1 cellular context compared by ENCODE assay signal in the genomic region with DNA sequence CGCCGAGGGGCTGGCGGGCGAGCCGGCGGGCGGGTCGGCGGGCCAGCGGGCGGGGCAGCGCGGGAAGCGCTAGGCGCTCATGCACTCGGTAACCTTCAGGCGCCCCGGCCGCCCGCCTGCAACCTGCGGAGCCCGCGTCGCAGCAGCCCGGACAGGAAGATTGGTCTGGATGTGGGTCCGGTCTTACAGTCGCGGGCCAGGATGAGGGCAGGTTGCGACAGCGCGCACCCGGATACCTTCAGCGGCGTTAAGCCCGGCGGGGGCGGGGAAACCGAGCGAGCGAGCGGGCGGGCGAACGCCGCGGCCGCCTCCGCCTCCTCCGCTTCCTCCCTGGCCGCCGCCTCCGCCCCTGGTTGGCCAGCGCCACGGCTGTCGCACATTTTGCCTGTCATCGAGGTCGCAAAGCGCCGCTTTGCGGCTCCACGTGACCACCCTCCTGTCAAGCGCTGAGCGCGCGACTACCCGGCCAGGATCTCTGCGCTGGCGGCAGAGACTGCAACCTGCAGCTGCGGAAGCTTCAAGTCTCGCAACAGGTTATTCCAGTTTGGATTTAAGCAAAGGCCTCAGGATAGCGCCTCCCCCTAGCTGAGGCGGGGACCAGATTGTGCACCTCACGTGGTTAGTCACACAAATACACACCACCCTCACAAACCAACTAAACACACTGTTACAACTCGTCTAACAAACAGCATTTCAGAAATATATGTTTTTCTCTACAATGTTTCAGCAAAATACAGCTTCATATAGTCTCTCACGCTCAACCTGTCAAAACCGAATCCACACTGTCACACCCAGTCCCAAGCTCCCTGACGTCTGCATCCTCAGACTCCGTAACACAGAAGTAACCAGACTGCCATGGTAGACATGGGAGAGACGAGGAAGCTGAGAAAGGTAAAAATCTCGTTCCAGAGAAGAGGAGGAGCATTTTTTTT.
TF ChIP-seq lines count a peak whose summit lies in the region.

A gene (minus strand): TSS at position 355 of the 932 bp plus-strand sequence. CDS start 456 bp downstream, outside the sequence.

TF ChIP-seq in WTC11, 78 proteins besides CTCF, POLR2A, EP300 and RAD21 (continued from another document):
- TF ChIP-seq, protein P1, sequence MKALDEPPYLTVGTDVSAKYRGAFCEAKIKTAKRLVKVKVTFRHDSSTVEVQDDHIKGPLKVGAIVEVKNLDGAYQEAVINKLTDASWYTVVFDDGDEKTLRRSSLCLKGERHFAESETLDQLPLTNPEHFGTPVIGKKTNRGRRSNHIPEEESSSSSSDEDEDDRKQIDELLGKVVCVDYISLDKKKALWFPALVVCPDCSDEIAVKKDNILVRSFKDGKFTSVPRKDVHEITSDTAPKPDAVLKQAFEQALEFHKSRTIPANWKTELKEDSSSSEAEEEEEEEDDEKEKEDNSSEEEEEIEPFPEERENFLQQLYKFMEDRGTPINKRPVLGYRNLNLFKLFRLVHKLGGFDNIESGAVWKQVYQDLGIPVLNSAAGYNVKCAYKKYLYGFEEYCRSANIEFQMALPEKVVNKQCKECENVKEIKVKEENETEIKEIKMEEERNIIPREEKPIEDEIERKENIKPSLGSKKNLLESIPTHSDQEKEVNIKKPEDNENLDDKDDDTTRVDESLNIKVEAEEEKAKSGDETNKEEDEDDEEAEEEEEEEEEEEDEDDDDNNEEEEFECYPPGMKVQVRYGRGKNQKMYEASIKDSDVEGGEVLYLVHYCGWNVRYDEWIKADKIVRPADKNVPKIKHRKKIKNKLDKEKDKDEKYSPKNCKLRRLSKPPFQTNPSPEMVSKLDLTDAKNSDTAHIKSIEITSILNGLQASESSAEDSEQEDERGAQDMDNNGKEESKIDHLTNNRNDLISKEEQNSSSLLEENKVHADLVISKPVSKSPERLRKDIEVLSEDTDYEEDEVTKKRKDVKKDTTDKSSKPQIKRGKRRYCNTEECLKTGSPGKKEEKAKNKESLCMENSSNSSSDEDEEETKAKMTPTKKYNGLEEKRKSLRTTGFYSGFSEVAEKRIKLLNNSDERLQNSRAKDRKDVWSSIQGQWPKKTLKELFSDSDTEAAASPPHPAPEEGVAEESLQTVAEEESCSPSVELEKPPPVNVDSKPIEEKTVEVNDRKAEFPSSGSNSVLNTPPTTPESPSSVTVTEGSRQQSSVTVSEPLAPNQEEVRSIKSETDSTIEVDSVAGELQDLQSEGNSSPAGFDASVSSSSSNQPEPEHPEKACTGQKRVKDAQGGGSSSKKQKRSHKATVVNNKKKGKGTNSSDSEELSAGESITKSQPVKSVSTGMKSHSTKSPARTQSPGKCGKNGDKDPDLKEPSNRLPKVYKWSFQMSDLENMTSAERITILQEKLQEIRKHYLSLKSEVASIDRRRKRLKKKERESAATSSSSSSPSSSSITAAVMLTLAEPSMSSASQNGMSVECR (CRISPR knock-in tag; IDR thresholded peaks at IDR 0.05; ENCODE audit: borderline replicate concordance) = peak; percentile 92; the same call in 1 of the 2 replicates
- TF ChIP-seq TEAD1 (CRISPR knock-in tag; IDR thresholded peaks at IDR 0.05) = peak; percentile 67; the same call in 1 of the 2 replicates
- TF ChIP-seq CREB1 (CRISPR knock-in tag; IDR thresholded peaks at IDR 0.05) = peak; percentile 75; the same call in 1 of the 2 replicates
- TF ChIP-seq FOXK1 (CRISPR knock-in tag; IDR thresholded peaks at IDR 0.05) = peak; percentile 96
- TF ChIP-seq CREM (CRISPR knock-in tag; IDR thresholded peaks at IDR 0.05) = peak; percentile 97
- TF ChIP-seq, protein P2, sequence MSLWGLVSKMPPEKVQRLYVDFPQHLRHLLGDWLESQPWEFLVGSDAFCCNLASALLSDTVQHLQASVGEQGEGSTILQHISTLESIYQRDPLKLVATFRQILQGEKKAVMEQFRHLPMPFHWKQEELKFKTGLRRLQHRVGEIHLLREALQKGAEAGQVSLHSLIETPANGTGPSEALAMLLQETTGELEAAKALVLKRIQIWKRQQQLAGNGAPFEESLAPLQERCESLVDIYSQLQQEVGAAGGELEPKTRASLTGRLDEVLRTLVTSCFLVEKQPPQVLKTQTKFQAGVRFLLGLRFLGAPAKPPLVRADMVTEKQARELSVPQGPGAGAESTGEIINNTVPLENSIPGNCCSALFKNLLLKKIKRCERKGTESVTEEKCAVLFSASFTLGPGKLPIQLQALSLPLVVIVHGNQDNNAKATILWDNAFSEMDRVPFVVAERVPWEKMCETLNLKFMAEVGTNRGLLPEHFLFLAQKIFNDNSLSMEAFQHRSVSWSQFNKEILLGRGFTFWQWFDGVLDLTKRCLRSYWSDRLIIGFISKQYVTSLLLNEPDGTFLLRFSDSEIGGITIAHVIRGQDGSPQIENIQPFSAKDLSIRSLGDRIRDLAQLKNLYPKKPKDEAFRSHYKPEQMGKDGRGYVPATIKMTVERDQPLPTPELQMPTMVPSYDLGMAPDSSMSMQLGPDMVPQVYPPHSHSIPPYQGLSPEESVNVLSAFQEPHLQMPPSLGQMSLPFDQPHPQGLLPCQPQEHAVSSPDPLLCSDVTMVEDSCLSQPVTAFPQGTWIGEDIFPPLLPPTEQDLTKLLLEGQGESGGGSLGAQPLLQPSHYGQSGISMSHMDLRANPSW (CRISPR knock-in tag; conservative IDR thresholded peaks at IDR 0.05; ENCODE audit: low read depth) = no peak
- TF ChIP-seq, protein P3, sequence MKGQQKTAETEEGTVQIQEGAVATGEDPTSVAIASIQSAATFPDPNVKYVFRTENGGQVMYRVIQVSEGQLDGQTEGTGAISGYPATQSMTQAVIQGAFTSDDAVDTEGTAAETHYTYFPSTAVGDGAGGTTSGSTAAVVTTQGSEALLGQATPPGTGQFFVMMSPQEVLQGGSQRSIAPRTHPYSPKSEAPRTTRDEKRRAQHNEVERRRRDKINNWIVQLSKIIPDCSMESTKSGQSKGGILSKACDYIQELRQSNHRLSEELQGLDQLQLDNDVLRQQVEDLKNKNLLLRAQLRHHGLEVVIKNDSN (CRISPR knock-in tag; IDR thresholded peaks at IDR 0.05) = peak; percentile 100
- TF ChIP-seq ATF1 (CRISPR knock-in tag; IDR thresholded peaks at IDR 0.05) = peak; percentile 49; the same call in 1 of the 2 replicates
- TF ChIP-seq, protein P4, sequence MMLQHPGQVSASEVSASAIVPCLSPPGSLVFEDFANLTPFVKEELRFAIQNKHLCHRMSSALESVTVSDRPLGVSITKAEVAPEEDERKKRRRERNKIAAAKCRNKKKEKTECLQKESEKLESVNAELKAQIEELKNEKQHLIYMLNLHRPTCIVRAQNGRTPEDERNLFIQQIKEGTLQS (CRISPR knock-in tag; conservative IDR thresholded peaks at IDR 0.05) = no peak
- TF ChIP-seq NR3C1 (CRISPR knock-in tag; conservative IDR thresholded peaks at IDR 0.05; ENCODE audit: low read depth) = no peak
- TF ChIP-seq NFE2L1 (CRISPR knock-in tag; IDR thresholded peaks at IDR 0.05) = peak; percentile 45; the same call in 1 of the 2 replicates
- TF ChIP-seq ZNF138 (CRISPR knock-in tag; conservative IDR thresholded peaks at IDR 0.05) = no peak
- TF ChIP-seq, protein P5, sequence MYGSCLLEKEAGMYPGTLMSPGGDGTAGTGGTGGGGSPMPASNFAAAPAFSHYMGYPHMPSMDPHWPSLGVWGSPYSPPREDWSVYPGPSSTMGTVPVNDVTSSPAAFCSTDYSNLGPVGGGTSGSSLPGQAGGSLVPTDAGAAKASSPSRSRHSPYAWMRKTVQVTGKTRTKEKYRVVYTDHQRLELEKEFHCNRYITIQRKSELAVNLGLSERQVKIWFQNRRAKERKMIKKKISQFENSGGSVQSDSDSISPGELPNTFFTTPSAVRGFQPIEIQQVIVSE (CRISPR knock-in tag; IDR thresholded peaks at IDR 0.05; ENCODE audit: borderline replicate concordance) = no peak
- TF ChIP-seq, protein P6, sequence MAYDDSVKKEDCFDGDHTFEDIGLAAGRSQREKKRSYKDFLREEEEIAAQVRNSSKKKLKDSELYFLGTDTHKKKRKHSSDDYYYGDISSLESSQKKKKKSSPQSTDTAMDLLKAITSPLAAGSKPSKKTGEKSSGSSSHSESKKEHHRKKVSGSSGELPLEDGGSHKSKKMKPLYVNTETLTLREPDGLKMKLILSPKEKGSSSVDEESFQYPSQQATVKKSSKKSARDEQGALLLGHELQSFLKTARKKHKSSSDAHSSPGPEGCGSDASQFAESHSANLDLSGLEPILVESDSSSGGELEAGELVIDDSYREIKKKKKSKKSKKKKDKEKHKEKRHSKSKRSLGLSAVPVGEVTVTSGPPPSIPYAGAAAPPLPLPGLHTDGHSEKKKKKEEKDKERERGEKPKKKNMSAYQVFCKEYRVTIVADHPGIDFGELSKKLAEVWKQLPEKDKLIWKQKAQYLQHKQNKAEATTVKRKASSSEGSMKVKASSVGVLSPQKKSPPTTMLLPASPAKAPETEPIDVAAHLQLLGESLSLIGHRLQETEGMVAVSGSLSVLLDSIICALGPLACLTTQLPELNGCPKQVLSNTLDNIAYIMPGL (CRISPR knock-in tag; IDR thresholded peaks at IDR 0.05) = peak; percentile 89; the same call in 1 of the 2 replicates
- TF ChIP-seq CBFB (CRISPR knock-in tag; IDR thresholded peaks at IDR 0.05; ENCODE audit: low read depth) = no peak
- 0 out of 2 replicates have a peak, but pooled peaks have one; percentile 14 for TF ChIP-seq MYBL2 (CRISPR knock-in tag; IDR thresholded peaks at IDR 0.05)
- no peak for TF ChIP-seq ZNF671 (CRISPR knock-in tag; IDR thresholded peaks at IDR 0.05)
- TF ChIP-seq KAT7 (CRISPR knock-in tag; IDR thresholded peaks at IDR 0.05; ENCODE audit: borderline replicate concordance) = no peak
- TF ChIP-seq, protein P7, sequence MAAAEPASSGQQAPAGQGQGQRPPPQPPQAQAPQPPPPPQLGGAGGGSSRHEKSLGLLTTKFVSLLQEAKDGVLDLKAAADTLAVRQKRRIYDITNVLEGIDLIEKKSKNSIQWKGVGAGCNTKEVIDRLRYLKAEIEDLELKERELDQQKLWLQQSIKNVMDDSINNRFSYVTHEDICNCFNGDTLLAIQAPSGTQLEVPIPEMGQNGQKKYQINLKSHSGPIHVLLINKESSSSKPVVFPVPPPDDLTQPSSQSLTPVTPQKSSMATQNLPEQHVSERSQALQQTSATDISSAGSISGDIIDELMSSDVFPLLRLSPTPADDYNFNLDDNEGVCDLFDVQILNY (CRISPR knock-in tag; IDR thresholded peaks at IDR 0.05) = peak; percentile 82
